Comparison of ENCODE assay signal across 15 cellular contexts in genomic region chr9:79610019-79610760, GRCh38. TPM values are rescaled to one million over a fixed set of nuclear protein-coding genes. Genes with fewer than 3 reads are reported as not detected.
DNase-seq lines count a peak whose midpoint lies in the region; ATAC-seq and TF ChIP-seq lines count a peak whose summit lies in the region.
"Had no signal": no experiment of that assay in that cellular context is flagged by ENCODE, and none has a peak within 500 bp of the region (broad histone marks: within the 10 kb centered on the region; RNA-seq: fewer than 3 reads in every experiment).

No MANE protein-coding gene starts in this region.

- DNase-seq in GM23248, result peak; percentile 56
- DNase-seq in NCI-H69 (lab: John Stamatoyannopoulos, UW), result peak; percentile 85
- DNase-seq in fibroblast of gingiva (ENCODE audit: low read depth), result peak; percentile 76
- peak; percentile 46 for DNase-seq in retinal pigment epithelial cell (ENCODE audit: low read depth)
- no peak for DNase-seq in sciatic nerve (ENCODE audit: low spot score)
- DNase-seq in T1000 (lab: John Stamatoyannopoulos, UW), result no peak
- DNase-seq: activated CD8-positive, alpha-beta memory T cell treated with anti-CD3 and anti-CD28 coated beads, Interleukin-2, amount 50 U/mL, for 48 hours; GDM1; lower lobe of right lung; MM.1S; T-helper 9 cell; upper lobe of left lung had no signal

- no peaks in the 10 kb centered on the region for H3K9me3 ChIP-seq in GM23248 (ENCODE audit: low read depth)
- H3K9me3 ChIP-seq: lower lobe of right lung, upper lobe of left lung had no signal

- ATAC-seq in sciatic nerve, result no peak
- no peak for ATAC-seq in HG03460 (IDR thresholded peaks at IDR 0.05; ENCODE audit: unreplicated experiment)
- ATAC-seq in GM18520 (IDR thresholded peaks at IDR 0.05; ENCODE audit: unreplicated experiment), result no peak

- peaks cover 44% of the 10 kb centered on the region for H3K4me1 ChIP-seq in GM23248 (ENCODE audit: insufficient read depth)
- H3K4me1 ChIP-seq: foreskin keratinocyte had no signal

- peaks cover 56% of the 10 kb centered on the region for H3K79me2 ChIP-seq in GM23248 (ENCODE audit: insufficient read depth)

- no peak overlapping the region for H2AFZ ChIP-seq in GM23248

- H3K36me3 ChIP-seq in GM23248 (ENCODE audit: low read depth), result no peaks in the 10 kb centered on the region
- H3K36me3 ChIP-seq: lower lobe of right lung, upper lobe of left lung had no signal

- no peaks in the 10 kb centered on the region for H4K20me1 ChIP-seq in GM23248 (ENCODE audit: insufficient read depth)

- no peaks in the 10 kb centered on the region for H3K9me2 ChIP-seq in GM23248 (ENCODE audit: insufficient read depth)

- H3K4me3 ChIP-seq in GM23248 (peak overlapping the region; percentile 6), retinal pigment epithelial cell (ENCODE audit: low read length) (no peak overlapping the region)
- H3K4me3 ChIP-seq: lower lobe of right lung, upper lobe of left lung had no signal

- no peaks in the 10 kb centered on the region for H3K27me3 ChIP-seq in GM23248 (replicated peaks; ENCODE audit: insufficient read depth)
- H3K27me3 ChIP-seq: foreskin keratinocyte, upper lobe of left lung had no signal

- H3K27ac ChIP-seq in GM23248, result peak overlapping the region; percentile 63
- H3K27ac ChIP-seq: foreskin keratinocyte, lower lobe of right lung had no signal

- WGBS in GM23248 (ENCODE audit: low coverage in 1 of 2, low lambda C conversion rate in 2 of 2, missing lambda C conversion rate in 2 of 2), 2 experiments, result 68 to 73% methylated on average over 7 of the region's 7 CpGs

- in situ Hi-C loops in GM23248 (cut with MboI), result no loop called here

- no peak overlapping the region for H3K9ac ChIP-seq in GM23248

- no peak for TF ChIP-seq CTCF in retinal pigment epithelial cell (conservative IDR thresholded peaks at IDR 0.05; ENCODE audit: low read depth, low read length)

- intact Hi-C loops in sciatic nerve (cut with DNase I), result no loop called here

- peak overlapping the region; percentile 47 for H3K4me2 ChIP-seq in GM23248 (ENCODE audit: unreplicated experiment)

- H3F3A ChIP-seq in GM23248 (ENCODE audit: insufficient read depth), result peaks cover 66% of the 10 kb centered on the region

RNA-seq across cellular contexts. Expression of gene TLE4, which starts 38.4 kb away (rescaled TPM):
- total RNA-seq in GM23248 (2014; rRNA removed; shearing (Covaris generic)), result 23.3 and 37.8 TPM in 2 replicates
- 25.2 and 29.5 TPM in 2 replicates for polyA plus RNA-seq in GM23248 (2016; fragmentation: Nextera tagmentation; extraction: Ambion mirVana)
- 36.2 TPM for total RNA-seq in sciatic nerve

Comparison
In these comparisons a context has a peak if more than half of its experiments do, and no peak if none do; other contexts are left out.
1. DNase-seq: peak in GM23248 (single experiment), NCI-H69 (single experiment), fibroblast of gingiva (single experiment) and retinal pigment epithelial cell (single experiment); none in sciatic nerve (single experiment) and T1000 (single experiment).